8 cellular contexts compared by ENCODE assay signal in genomic region chr1:92105546-92106081, GRCh38. TPM values are rescaled to one million over a fixed set of nuclear protein-coding genes. Genes with fewer than 3 reads are reported as not detected.
"Had no signal": no experiment of that assay in that cellular context is flagged by ENCODE, and none has a peak within 500 bp of the region (broad histone marks: within the 10 kb centered on the region; RNA-seq: fewer than 3 reads in every experiment).

No MANE protein-coding gene starts in this region.

- H2AFZ ChIP-seq: GM23248 had no signal

- H3K9ac ChIP-seq: GM23248 had no signal

- H3K9me3 ChIP-seq: HAP-1 had no signal

- DNase-seq: GM23248, HFFc6, KG1 had no signal

- FAIRE-seq: H1, H54, HTR-8/SVneo had no signal

- H3K4me3 ChIP-seq: GM23248, HAP-1 had no signal

- H3K4me3 Mint-ChIP-seq: HFFc6, IgD-negative memory B cell had no signal

- H3K27ac ChIP-seq: GM23248 had no signal

- H3K27me3 Mint-ChIP-seq: IgD-negative memory B cell had no signal

- H3K4me1 Mint-ChIP-seq: IgD-negative memory B cell had no signal

- H3K36me3 ChIP-seq: HAP-1 had no signal

- H3K9me3 Mint-ChIP-seq: HFFc6, IgD-negative memory B cell had no signal

- H3K4me1 ChIP-seq: HAP-1 had no signal

- H3K27ac Mint-ChIP-seq: HFFc6, IgD-negative memory B cell had no signal

RNA-seq across cellular contexts. Expression of gene SETSIP, which starts 30.4 kb away (rescaled TPM):
- total RNA-seq: GM23248, H1, HFFc6 had no signal
- polyA plus RNA-seq: GM23248, IgD-negative memory B cell had no signal
